In the genomic region with DNA sequence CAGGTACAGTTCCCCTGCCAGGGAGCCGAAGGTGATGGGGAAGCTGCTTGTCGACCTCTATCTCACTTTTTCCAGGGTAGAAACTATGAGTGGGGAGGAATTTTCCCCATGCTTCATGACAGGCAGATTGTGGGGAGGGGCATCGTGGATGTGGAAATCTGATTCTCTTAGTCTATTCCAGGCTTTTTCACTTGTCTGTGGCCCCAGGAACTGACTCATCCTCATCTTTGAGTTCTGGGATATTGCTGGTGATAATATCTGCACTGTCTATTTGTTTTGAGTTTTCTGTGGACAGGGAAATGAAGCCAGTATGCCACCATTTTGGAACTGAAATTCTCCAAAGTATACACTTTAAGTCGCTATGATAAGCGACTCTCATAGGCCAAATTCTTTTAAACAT, we compare ENCODE assay signal across 2 cellular contexts.
TF ChIP-seq lines count a peak whose summit lies in the region.

No MANE protein-coding gene starts in this region.

TF ChIP-seq in HCT116, 20 proteins besides CTCF, POLR2A, EP300 and RAD21:
- TF ChIP-seq CBX3 (IDR thresholded peaks at IDR 0.05; ENCODE audit: low read depth), result no peak
- no peak for TF ChIP-seq YY1 (IDR thresholded peaks at IDR 0.05; ENCODE audit: extremely low read depth, insufficient replicate concordance, low read depth, low read length)
- TF ChIP-seq EZH2 (IDR thresholded peaks at IDR 0.05), result no peak
- no peak for TF ChIP-seq FOSL1 (IDR thresholded peaks at IDR 0.05; ENCODE audit: low read depth)
- TF ChIP-seq SIN3A (IDR thresholded peaks at IDR 0.05; ENCODE audit: low read depth), result no peak
- TF ChIP-seq ELF1 (IDR thresholded peaks at IDR 0.05; ENCODE audit: borderline replicate concordance, low read depth), result no peak
- no peak for TF ChIP-seq JUND (IDR thresholded peaks at IDR 0.05)

TF ChIP-seq in endothelial cell of umbilical vein, 7 proteins besides CTCF, POLR2A, EP300 and RAD21:
- TF ChIP-seq GATA2 (IDR thresholded peaks at IDR 0.05; ENCODE audit: insufficient read depth, insufficient read length, low read depth, low read length) (peak; percentile 25), MYC (IDR thresholded peaks at IDR 0.05; ENCODE audit: low read depth, low read length) (no peak)
